In genomic region chrX:116435597-116435996, GRCh38 we compare ENCODE assay signal across 32 cellular contexts. TPM values are rescaled to one million over a fixed set of nuclear protein-coding genes. Genes with fewer than 3 reads are reported as not detected.
"Had no signal": no experiment of that assay in that cellular context is flagged by ENCODE, and none has a peak within 500 bp of the region (broad histone marks: within the 10 kb centered on the region; RNA-seq: fewer than 3 reads in every experiment).

No MANE protein-coding gene starts in this region.

- FAIRE-seq: keratinocyte, pancreas had no signal

- H3K4me1 Mint-ChIP-seq: naive B cell; neural crest cell; stimulated activated naive CD8-positive, alpha-beta T cell treated with anti-CD3 and anti-CD28 coated beads, Interleukin-15, amount 100 ng/mL, for 72 hours had no signal

- ATAC-seq: gastrocnemius medialis; left ventricle myocardium superior; natural killer cell treated with Interleukin-12 subunit alpha and Interleukin-12 subunit beta and Interleukin-15 and Interleukin-18, amount 100 ng/mL, for 72 hours; sciatic nerve; stimulated activated naive CD8-positive, alpha-beta T cell treated with anti-CD3 and anti-CD28 coated beads, Interleukin-15, amount 100 ng/mL, for 72 hours had no signal

- H3K27me3 ChIP-seq: gastrocnemius medialis, neutrophil, suprapubic skin, vagina had no signal

- H3K36me3 ChIP-seq: gastrocnemius medialis, lower lobe of right lung, neutrophil, pancreas, suprapubic skin, vagina had no signal

- H3K9me3 ChIP-seq: gastrocnemius medialis, lower lobe of right lung, neutrophil, pancreas, suprapubic skin, vagina had no signal

- H3K27me3 Mint-ChIP-seq: naive B cell; stimulated activated naive CD8-positive, alpha-beta T cell treated with anti-CD3 and anti-CD28 coated beads, Interleukin-15, amount 100 ng/mL, for 72 hours had no signal

- H3K36me3 Mint-ChIP-seq: naive B cell; natural killer cell treated with Interleukin-12 subunit alpha and Interleukin-12 subunit beta and Interleukin-15 and Interleukin-18, amount 100 ng/mL, for 72 hours had no signal

- H3K4me3 Mint-ChIP-seq: naive B cell; natural killer cell treated with Interleukin-12 subunit alpha and Interleukin-12 subunit beta and Interleukin-15 and Interleukin-18, amount 100 ng/mL, for 72 hours; neural crest cell; stimulated activated naive CD8-positive, alpha-beta T cell treated with anti-CD3 and anti-CD28 coated beads, Interleukin-15, amount 100 ng/mL, for 72 hours had no signal

- H3K4me2 ChIP-seq: smooth muscle cell had no signal

- H3K4me1 ChIP-seq: gastrocnemius medialis, lower lobe of right lung, pancreas, suprapubic skin, vagina had no signal

- H3K27ac ChIP-seq: gastrocnemius medialis, neutrophil, suprapubic skin, vagina had no signal

- H3K9me3 Mint-ChIP-seq: neural crest cell had no signal

- H3K27ac Mint-ChIP-seq: naive B cell; natural killer cell treated with Interleukin-12 subunit alpha and Interleukin-12 subunit beta and Interleukin-15 and Interleukin-18, amount 100 ng/mL, for 72 hours; progenitor cell of endocrine pancreas; stimulated activated naive CD8-positive, alpha-beta T cell treated with anti-CD3 and anti-CD28 coated beads, Interleukin-15, amount 100 ng/mL, for 72 hours had no signal

- DNase-seq: cortex of kidney; foreskin fibroblast; gastrocnemius medialis; head of caudate nucleus; left ventricle myocardium superior; lower lobe of right lung; naive B cell; stimulated activated CD4-positive, alpha-beta T cell treated with anti-CD3 and anti-CD28 coated beads, Interleukin-12 subunit alpha, Interleukin-12 subunit beta, amount 100 ng/mL, for 4 hours; stimulated activated CD4-positive, alpha-beta T cell treated with anti-CD3 and anti-CD28 coated beads, Interleukin-1b, Interleukin-23, amount 100 ng/mL, for 48 hours; stimulated activated CD4-positive, alpha-beta T cell treated with anti-CD3 and anti-CD28 coated beads, Interleukin-4, amount 100 ng/mL, for 1 hour; stimulated activated CD8-positive, alpha-beta memory T cell treated with anti-CD3 and anti-CD28 coated beads, Interleukin-4, amount 100 ng/mL, for 48 hours; stimulated activated naive CD4-positive, alpha-beta T cell; stimulated activated naive CD8-positive, alpha-beta T cell treated with anti-CD3 and anti-CD28 coated beads, Interleukin-15, amount 100 ng/mL, for 72 hours; trophoblast cell had no signal

- H3K4me3 ChIP-seq: gastrocnemius medialis, lower lobe of right lung, pancreas, smooth muscle cell, suprapubic skin, vagina had no signal

RNA-seq across cellular contexts. Expression of gene SLC6A14, which starts 0.8 kb away (rescaled TPM):
- total RNA-seq: dermis microvascular lymphatic vessel endothelial cell; gastrocnemius medialis; glomerular endothelial cell; left ventricle myocardium superior; mesenteric fat pad; mononuclear cell; natural killer cell treated with Interleukin-12 subunit alpha and Interleukin-12 subunit beta and Interleukin-15 and Interleukin-18, amount 100 ng/mL, for 72 hours; neural crest cell; omental fat pad had no signal

RNA-seq across cellular contexts. Expression of gene CT83, which starts 27.2 kb away (rescaled TPM):
- total RNA-seq: dermis microvascular lymphatic vessel endothelial cell; esophagus mucosa; gastrocnemius medialis; glomerular endothelial cell; left ventricle myocardium superior; lower lobe of right lung; mesenteric fat pad; mononuclear cell; natural killer cell treated with Interleukin-12 subunit alpha and Interleukin-12 subunit beta and Interleukin-15 and Interleukin-18, amount 100 ng/mL, for 72 hours; neural crest cell; omental fat pad; pancreas; progenitor cell of endocrine pancreas; sciatic nerve; smooth muscle cell; suprapubic skin; ureter; vagina had no signal
- polyA plus RNA-seq: keratinocyte, pancreas, smooth muscle cell, thymus had no signal
